8 cellular contexts compared by ENCODE assay signal in the genomic region with DNA sequence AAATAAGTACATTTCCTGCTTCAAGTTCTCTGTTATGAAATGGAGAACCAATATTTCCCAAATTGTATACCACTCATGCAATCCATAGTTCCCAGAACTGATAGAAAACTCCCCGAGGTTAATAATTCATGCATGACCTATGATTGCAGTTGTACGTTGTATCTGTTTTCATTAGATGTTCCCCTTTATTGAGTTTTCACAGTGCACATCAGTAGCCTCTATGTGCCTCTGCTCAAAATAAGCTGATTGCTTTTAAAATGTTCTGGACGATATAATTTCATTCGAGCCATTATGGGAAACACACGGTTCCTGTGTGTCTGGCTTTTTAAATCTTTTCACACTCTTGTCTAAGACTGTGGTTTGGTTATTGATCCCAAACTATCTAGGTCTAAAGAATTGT.
"Had no signal": no experiment of that assay in that cellular context is flagged by ENCODE, and none has a peak within 500 bp of the region (broad histone marks: within the 10 kb centered on the region; RNA-seq: fewer than 3 reads in every experiment).

No MANE protein-coding gene starts in this region.

- H3K9me3 Mint-ChIP-seq: GM23338, H9, IgD-negative memory B cell had no signal

- FAIRE-seq: H1, H54, HepG2 had no signal

- H3K27ac ChIP-seq: HL-60 had no signal

- ATAC-seq: GM23338, HepG2 had no signal

- H3K4me3 ChIP-seq: GM23338 had no signal

- DNase-seq: H9, HCEC 1CT had no signal

- H3K4me3 Mint-ChIP-seq: GM23338, H9, IgD-negative memory B cell had no signal

- H3K27me3 Mint-ChIP-seq: IgD-negative memory B cell had no signal

- H2AFZ ChIP-seq: GM23338 had no signal

- H3K4me2 ChIP-seq: GM23338 had no signal

- H3K27ac Mint-ChIP-seq: GM23338, H9, IgD-negative memory B cell had no signal
